In the genomic region with DNA sequence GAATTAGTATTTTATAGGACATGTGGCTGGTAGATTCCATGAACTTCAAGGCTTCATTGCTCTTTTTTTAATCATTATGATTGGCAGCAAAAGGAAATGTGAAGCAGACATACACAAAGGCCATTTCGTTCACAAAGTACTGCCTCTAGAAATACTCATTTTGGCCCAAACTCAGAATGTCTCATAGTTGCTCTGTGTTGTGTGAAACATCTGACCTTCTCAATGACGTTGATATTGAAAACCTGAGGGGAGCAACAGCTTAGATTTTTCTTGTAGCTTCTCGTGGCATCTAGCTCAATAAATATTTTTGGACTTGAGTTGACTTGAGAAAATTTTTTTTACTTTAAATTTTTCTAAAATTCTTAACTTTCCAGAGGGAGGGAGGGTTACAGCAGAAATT, we compare ENCODE assay signal across 26 cellular contexts. TPM values are rescaled to one million over a fixed set of nuclear protein-coding genes. Genes with fewer than 3 reads are reported as not detected.
"Had no signal": no experiment of that assay in that cellular context is flagged by ENCODE, and none has a peak within 500 bp of the region (broad histone marks: within the 10 kb centered on the region; RNA-seq: fewer than 3 reads in every experiment).

No MANE protein-coding gene starts in this region.

- H3K9ac ChIP-seq: neural progenitor cell had no signal

- H3K4me3 ChIP-seq: coronary artery, gastroesophageal sphincter, left lung, lower lobe of right lung, neural progenitor cell, ovary, smooth muscle cell, suprapubic skin, tibial nerve had no signal

- H3K27ac ChIP-seq: gastroesophageal sphincter, left lung, lower lobe of right lung, neural progenitor cell, suprapubic skin, tibial nerve had no signal

- DNase-seq: effector CD4-positive, alpha-beta T cell; endodermal cell; glutamatergic neuron; left lung; lower lobe of right lung; midbrain; nucleus accumbens; ovary; right cardiac atrium; stimulated activated CD4-positive, alpha-beta T cell treated with anti-CD3 and anti-CD28 coated beads, Interleukin-2, amount 100 ng/mL, for 48 hours; stimulated activated CD8-positive, alpha-beta memory T cell treated with anti-CD3 and anti-CD28 coated beads, Interleukin-4, amount 100 ng/mL, for 48 hours; stimulated activated naive CD8-positive, alpha-beta T cell treated with anti-CD3 and anti-CD28 coated beads, Interleukin-15, Interleukin-2, amounts not matched to agents 100 U/mL and 50 U/mL, for 24 hours had no signal

- ATAC-seq: gastroesophageal sphincter; left lung; lower lobe of right lung; natural killer cell treated with Interleukin-12 subunit alpha and Interleukin-12 subunit beta and Interleukin-15 and Interleukin-18, amount 100 ng/mL, for 72 hours; stimulated activated effector memory CD8-positive, alpha-beta T cell treated with anti-CD3 and anti-CD28 coated beads, Interleukin-12 subunit alpha, Interleukin-12 subunit beta, amount 100 ng/mL, for 72 hours; stimulated activated naive CD8-positive, alpha-beta T cell treated with anti-CD3 and anti-CD28 coated beads, Interleukin-15, Interleukin-2, amounts not matched to agents 100 U/mL and 50 U/mL, for 24 hours had no signal

- H3K36me3 ChIP-seq: gastroesophageal sphincter, left lung, lower lobe of right lung, neural progenitor cell, ovary, suprapubic skin had no signal

- H2AFZ ChIP-seq: neural progenitor cell had no signal

- H3K9me3 ChIP-seq: gastroesophageal sphincter, left lung, lower lobe of right lung, ovary, suprapubic skin, tibial nerve had no signal

- H3K27me3 ChIP-seq: gastroesophageal sphincter, left lung, neural progenitor cell, ovary, suprapubic skin, tibial nerve had no signal

- H3K4me2 ChIP-seq: neural progenitor cell, smooth muscle cell had no signal

- H3K4me1 ChIP-seq: left lung had no signal

RNA-seq across cellular contexts. Expression of a gene that starts 12.4 kb away (rescaled TPM):
- total RNA-seq: cerebellum; dermis microvascular lymphatic vessel endothelial cell; endothelial cell of umbilical vein; gastroesophageal sphincter; left lung; lower lobe of right lung; natural killer cell treated with Interleukin-12 subunit alpha and Interleukin-12 subunit beta and Interleukin-15 and Interleukin-18, amount 100 ng/mL, for 72 hours; ovary; progenitor cell of endocrine pancreas; right cardiac atrium; smooth muscle cell; suprapubic skin; tibial nerve; ureter had no signal
- polyA plus RNA-seq: endothelial cell of umbilical vein, keratinocyte, ovary, right cardiac atrium, smooth muscle cell had no signal
